17 cellular contexts compared by ENCODE assay signal in genomic region chr20:40156600-40157307, GRCh38.
DNase-seq lines count a peak whose midpoint lies in the region; ATAC-seq and TF ChIP-seq lines count a peak whose summit lies in the region.
"Had no signal": no experiment of that assay in that cellular context is flagged by ENCODE, and none has a peak within 500 bp of the region (broad histone marks: within the 10 kb centered on the region; RNA-seq: fewer than 3 reads in every experiment).

No MANE protein-coding gene starts in this region.

- H3K4me1 Mint-ChIP-seq in activated T-helper 17 cell treated with anti-CD3 and anti-CD28 coated beads, Interleukin-2, amount 50 U/mL, for 72 hours = no peaks in the 10 kb centered on the region
- H3K4me1 Mint-ChIP-seq in T-helper 17 cell = no peaks in the 10 kb centered on the region

- H3K4me1 ChIP-seq in PC-9 (replicated peaks; ENCODE audit: insufficient read depth) = no peaks in the 10 kb centered on the region
- H3K4me1 ChIP-seq: colonic mucosa, lower lobe of right lung, uterus had no signal

- no peaks in the 10 kb centered on the region for H3F3A ChIP-seq in PC-9 (ENCODE audit: insufficient read depth, low read depth)

- no peak overlapping the region for H3K27ac Mint-ChIP-seq in activated T-helper 17 cell treated with anti-CD3 and anti-CD28 coated beads, Interleukin-2, amount 50 U/mL, for 72 hours
- no peak overlapping the region for H3K27ac Mint-ChIP-seq in T-helper 17 cell
- H3K27ac Mint-ChIP-seq: CD4-positive, alpha-beta T cell; WTC11 had no signal

- CTCF ChIA-PET in PC-9 (lab: Charles Lee) = no interaction called here

- BruUV-seq in PC-9 (replicated peaks; lab: Mats Ljungman, UMichigan) = no TSS peak

- peaks cover 30% of the 10 kb centered on the region for H3K27me3 ChIP-seq in PC-9 (ENCODE audit: insufficient read depth, low read depth)
- H3K27me3 ChIP-seq: colonic mucosa, uterus had no signal

- no peaks in the 10 kb centered on the region for H3K36me3 Mint-ChIP-seq in activated T-helper 17 cell treated with anti-CD3 and anti-CD28 coated beads, Interleukin-2, amount 50 U/mL, for 72 hours (ENCODE audit: low read depth)
- H3K36me3 Mint-ChIP-seq in T-helper 17 cell (ENCODE audit: low read depth) = no peaks in the 10 kb centered on the region

- H2AFZ ChIP-seq in PC-9 = no peak overlapping the region

- H3K4me3 Mint-ChIP-seq in activated T-helper 17 cell treated with anti-CD3 and anti-CD28 coated beads, Interleukin-2, amount 50 U/mL, for 72 hours = no peak overlapping the region
- no peak overlapping the region for H3K4me3 Mint-ChIP-seq in T-helper 17 cell
- H3K4me3 Mint-ChIP-seq: CD4-positive, alpha-beta T cell; WTC11 had no signal

- H3K36me3 ChIP-seq in PC-9 (ENCODE audit: low read depth) = no peaks in the 10 kb centered on the region
- H3K36me3 ChIP-seq: colonic mucosa, lower lobe of right lung, uterus had no signal

- H3K27me3 Mint-ChIP-seq in activated T-helper 17 cell treated with anti-CD3 and anti-CD28 coated beads, Interleukin-2, amount 50 U/mL, for 72 hours = peaks cover 11% of the 10 kb centered on the region
- no peaks in the 10 kb centered on the region for H3K27me3 Mint-ChIP-seq in T-helper 17 cell
- H3K27me3 Mint-ChIP-seq: CD4-positive, alpha-beta T cell had no signal

- no peaks in the 10 kb centered on the region for H4K20me1 ChIP-seq in PC-9 (ENCODE audit: insufficient read depth)

- no peaks in the 10 kb centered on the region for H3K9me2 ChIP-seq in PC-9 (ENCODE audit: insufficient read depth)

- H3K9me3 ChIP-seq in PC-9 (ENCODE audit: insufficient read depth, low read depth) (no peaks in the 10 kb centered on the region), T-helper 17 cell (ENCODE audit: control insufficient read depth, low read length, poor library complexity, severe bottlenecking) (no peaks in the 10 kb centered on the region)
- H3K9me3 ChIP-seq: colonic mucosa, lower lobe of right lung, uterus had no signal

- DNase-seq in stimulated activated CD8-positive, alpha-beta memory T cell treated with anti-CD3 and anti-CD28 coated beads, Interleukin-4, amount 100 ng/mL, for 48 hours = no peak
- DNase-seq in PC-9 (no peak), T-helper 17 cell (no peak), NCI-H1048 (lab: John Stamatoyannopoulos, UW) (no peak)
- DNase-seq: activated naive CD4-positive, alpha-beta T cell; CD4-positive, alpha-beta T cell; colonic mucosa; foreskin fibroblast; lower lobe of right lung; NCI-H2107; uterus had no signal

- H3K27ac ChIP-seq in PC-9 = no peak overlapping the region
- H3K27ac ChIP-seq: colonic mucosa, lower lobe of right lung, RWPE1, uterus had no signal

- H3K9me3 Mint-ChIP-seq in activated T-helper 17 cell treated with anti-CD3 and anti-CD28 coated beads, Interleukin-2, amount 50 U/mL, for 72 hours = no peaks in the 10 kb centered on the region
- H3K9me3 Mint-ChIP-seq: CD4-positive, alpha-beta T cell; WTC11 had no signal

- ATAC-seq in GM18868 (IDR thresholded peaks at IDR 0.05; ENCODE audit: unreplicated experiment) = peak; percentile 84
- ATAC-seq in GM21515 (IDR thresholded peaks at IDR 0.05; ENCODE audit: unreplicated experiment) = peak; percentile 91
- ATAC-seq in HG03064 (IDR thresholded peaks at IDR 0.05; ENCODE audit: low read depth, unreplicated experiment) = peak; percentile 82
- peak; percentile 37 for ATAC-seq in activated T-helper 17 cell treated with anti-CD3 and anti-CD28 coated beads, Interleukin-2, amount 50 U/mL, for 72 hours (replicated peaks)
- no peak for ATAC-seq in T-helper 17 cell
- ATAC-seq: lower lobe of right lung, WTC11 had no signal

- H3K4me3 ChIP-seq in PC-9 = no peak overlapping the region
- H3K4me3 ChIP-seq: colonic mucosa, lower lobe of right lung, uterus had no signal

- POLR2A ChIA-PET in PC-9 (lab: Charles Lee; ENCODE audit: unreplicated experiment) = no interaction called here

- no peak overlapping the region for H3K4me2 ChIP-seq in PC-9

- intact Hi-C loops in PC-9 (cut with micrococcal nuclease; ENCODE audit: unreplicated experiment) = no loop called here

- no peak for TF ChIP-seq CTCF in PC-9 (conservative IDR thresholded peaks at IDR 0.05)

- no peaks in the 10 kb centered on the region for H3K79me2 ChIP-seq in PC-9 (ENCODE audit: low read depth)
